In genomic region chr1:17547271-17547670, GRCh38 we compare ENCODE assay signal across 24 cellular contexts. TPM values are rescaled to one million over a fixed set of nuclear protein-coding genes. Genes with fewer than 3 reads are reported as not detected.
DNase-seq lines count a peak whose midpoint lies in the region; ATAC-seq and TF ChIP-seq lines count a peak whose summit lies in the region.
"Had no signal": no experiment of that assay in that cellular context is flagged by ENCODE, and none has a peak within 500 bp of the region (broad histone marks: within the 10 kb centered on the region; RNA-seq: fewer than 3 reads in every experiment).

No MANE protein-coding gene starts in this region.

- no peak overlapping the region for H4K91ac ChIP-seq in IMR-90 (ENCODE audit: insufficient read depth, low read depth, low read length)

- no peak overlapping the region for H3K18ac ChIP-seq in IMR-90 (ENCODE audit: low read depth, low read length)

- POLR2A ChIA-PET in IMR-90 (lab: Charles Lee; ENCODE audit: unreplicated experiment) = no interaction called here

- no peak overlapping the region for H2BK15ac ChIP-seq in IMR-90 (ENCODE audit: low read depth, low read length)

- TF ChIP-seq CTCF in IMR-90 (conservative IDR thresholded peaks at IDR 0.05; ENCODE audit: low read depth, low read length) (no peak), gastrocnemius medialis (IDR thresholded peaks at IDR 0.05 in 4 of 5, conservative IDR thresholded peaks at IDR 0.05 in 1 of 5) (no peak)

- no peak for TF ChIP-seq POLR2A in IMR-90 (IDR thresholded peaks at IDR 0.05; ENCODE audit: low read depth, low read length)
- no peak for TF ChIP-seq POLR2A in gastrocnemius medialis (IDR thresholded peaks at IDR 0.05)

- no peak overlapping the region for H2BK20ac ChIP-seq in IMR-90 (ENCODE audit: low read depth, low read length)

- WGBS in IMR-90 (ENCODE audit: extremely low coverage in 2 of 2, insufficient read length in 1 of 2), 2 experiments = no CpG with 5 or more reads among the region's 4 CpGs
- 11% methylated on average over 3 to 4 of the region's 4 CpGs for WGBS in ectodermal cell, 2 experiments

- no peaks in the 10 kb centered on the region for H3K27me3 ChIP-seq in IMR-90 (ENCODE audit: control insufficient read depth, insufficient read depth, low read length)
- no peaks in the 10 kb centered on the region for H3K27me3 ChIP-seq in ectodermal cell (ENCODE audit: control insufficient read depth, insufficient read depth, low read length, poor library complexity, severe bottlenecking)
- H3K27me3 ChIP-seq in layer of hippocampus (ENCODE audit: control insufficient read depth, insufficient read depth, low read length) = no peaks in the 10 kb centered on the region
- no peaks in the 10 kb centered on the region for H3K27me3 ChIP-seq in gastrocnemius medialis
- H3K27me3 ChIP-seq: BLaER1 treated with 17β-estradiol and CSF1 and Interleukin-3, amounts not matched to agents 10 nM and 100 nM; uterus had no signal

- no peak overlapping the region for H3K27ac ChIP-seq in IMR-90 (ENCODE audit: insufficient read depth, low read length)
- peak overlapping the region; percentile 11 for H3K27ac ChIP-seq in ectodermal cell (ENCODE audit: insufficient read depth, low read depth, low read length, poor library complexity, severe bottlenecking)
- H3K27ac ChIP-seq in layer of hippocampus (ENCODE audit: low read depth, low read length) = peak overlapping the region; percentile 67
- H3K27ac ChIP-seq in temporal lobe (ENCODE audit: low read depth, low read length) = peak overlapping the region; percentile 13
- no peak overlapping the region for H3K27ac ChIP-seq in gastrocnemius medialis
- H3K27ac ChIP-seq: BLaER1 treated with 17β-estradiol and CSF1 and Interleukin-3, amounts not matched to agents 10 nM and 100 nM; uterus had no signal

- peak overlapping the region; percentile 60; the same call in 1 of the 2 replicates for H2AK5ac ChIP-seq in IMR-90 (ENCODE audit: low read depth, low read length)

- H3K36me3 ChIP-seq in IMR-90 (ENCODE audit: control insufficient read depth, insufficient read depth, low read length) (no peaks in the 10 kb centered on the region), ectodermal cell (ENCODE audit: control insufficient read depth, insufficient read depth, low read length) (no peaks in the 10 kb centered on the region), gastrocnemius medialis (no peaks in the 10 kb centered on the region)
- H3K36me3 ChIP-seq: HAP-1, uterus had no signal

- H3K4me3 ChIP-seq in IMR-90 (ENCODE audit: insufficient read depth, low read depth, low read length) (no peak overlapping the region), ectodermal cell (ENCODE audit: insufficient read depth, low read depth, low read length) (no peak overlapping the region), gastrocnemius medialis (no peak overlapping the region)
- H3K4me3 ChIP-seq: BLaER1 treated with 17β-estradiol and CSF1 and Interleukin-3, amounts not matched to agents 10 nM and 100 nM; HAP-1; skin epidermis; uterus had no signal

- DNase-seq in IMR-90 (no peak), NCI-H1105 (lab: John Stamatoyannopoulos, UW) (no peak), gastrocnemius medialis (no peak)
- DNase-seq: activated CD4-positive, alpha-beta T cell treated with anti-CD3 and anti-CD28 coated beads, Interleukin-2, amount 50 U/mL, for 48 hours; activated CD4-positive, CD25-positive, alpha-beta regulatory T cell; activated CD8-positive, alpha-beta memory T cell treated with anti-CD3 and anti-CD28 coated beads, Interleukin-2, amount 50 U/mL, for 4 hours; activated naive CD8-positive, alpha-beta T cell treated with anti-CD3 and anti-CD28 coated beads for 36 hours; DND-41; effector memory CD4-positive, alpha-beta T cell; kidney glomerular epithelial cell; NCI-H2081; Right ventricle myocardium superior; T1000; uterus had no signal

- peaks cover 21% of the 10 kb centered on the region for H4K20me1 ChIP-seq in IMR-90 (ENCODE audit: insufficient read depth, low read length)

- TF ChIP-seq RAD21 in IMR-90 (IDR thresholded peaks at IDR 0.05; ENCODE audit: low read length) = no peak

- H3K4ac ChIP-seq in IMR-90 (ENCODE audit: low read depth, low read length) = 0 out of 2 replicates have a peak overlapping the region, but pooled peaks have one; percentile 8

- H2AFZ ChIP-seq in IMR-90 (replicated peaks; ENCODE audit: low read length, poor library complexity) = no peak overlapping the region

- no peak overlapping the region for H4K5ac ChIP-seq in IMR-90 (ENCODE audit: low read depth, low read length)

- in situ Hi-C loops in IMR-90 (cut with MboI; ENCODE audit: low sequenced_read_pairs) = no loop called here
- in situ Hi-C loops in gastrocnemius medialis (cut with MboI; ENCODE audit: low sequenced_read_pairs in 4 of 4) = loop anchor here in 1 of 4 donors (10.0 kb wide), 1 partner anchor 58 kb away; no protein-coding TSS in a partner anchor

- 0 out of 2 replicates have a peak overlapping the region, but pooled peaks have one; percentile 39 for H3K14ac ChIP-seq in IMR-90 (replicated peaks; ENCODE audit: low read depth, low read length)

- no peaks in the 10 kb centered on the region for H3K9me3 ChIP-seq in IMR-90 (ENCODE audit: control insufficient read depth, insufficient read depth, low read length)
- H3K9me3 ChIP-seq in ectodermal cell (ENCODE audit: control insufficient read depth, low read length) = no peaks in the 10 kb centered on the region
- H3K9me3 ChIP-seq in gastrocnemius medialis = no peaks in the 10 kb centered on the region
- H3K9me3 ChIP-seq: BLaER1 treated with 17β-estradiol and CSF1 and Interleukin-3, amounts not matched to agents 10 nM and 100 nM; HAP-1; uterus had no signal

- CTCF ChIA-PET in IMR-90 (lab: Yijun Ruan, JAX) = no interaction called here

- no TSS peak for BruUV-seq in IMR-90 (replicated peaks; lab: Mats Ljungman, UMichigan)

- no peak overlapping the region for H3K56ac ChIP-seq in IMR-90 (ENCODE audit: extremely low read depth, insufficient read depth, low read length)

- ATAC-seq in IMR-90 (ENCODE audit: low read depth) = no peak
- no peak for ATAC-seq in gastrocnemius medialis
- ATAC-seq in HG03520 (IDR thresholded peaks at IDR 0.05; ENCODE audit: unreplicated experiment) = no peak
- ATAC-seq in GM21717 (IDR thresholded peaks at IDR 0.05; ENCODE audit: unreplicated experiment) = no peak
- ATAC-seq: esophagus mucosa had no signal

- no peak overlapping the region for H4K8ac ChIP-seq in IMR-90 (ENCODE audit: low read depth in 2 of 2, low read length in 2 of 2)

- no peak overlapping the region for H3K23ac ChIP-seq in IMR-90 (ENCODE audit: low read depth, low read length)

- no peak overlapping the region for H2AK9ac ChIP-seq in IMR-90 (replicated peaks; ENCODE audit: low read depth, low read length, poor library complexity)

- H2BK5ac ChIP-seq in IMR-90 (ENCODE audit: low read depth, low read length, poor library complexity, severe bottlenecking) = no peak overlapping the region

- H3K9ac ChIP-seq in IMR-90 (ENCODE audit: low read depth, low read length) = no peak overlapping the region
- H3K9ac ChIP-seq: BLaER1 treated with 17β-estradiol and CSF1 and Interleukin-3, amounts not matched to agents 10 nM and 100 nM had no signal

- H3K9me1 ChIP-seq in IMR-90 (ENCODE audit: insufficient read depth, low read length) = peaks cover 26% of the 10 kb centered on the region

- intact Hi-C loops in IMR-90 (cut with micrococcal nuclease) (no loop called here), gastrocnemius medialis (cut with DNase I; ENCODE audit: low total_unique reads) (no loop called here)

- no peak overlapping the region for H3K4me2 ChIP-seq in IMR-90 (ENCODE audit: low read depth, low read length)

- H3K4me1 ChIP-seq in IMR-90 (ENCODE audit: control insufficient read depth, insufficient read depth, low read length) = peaks cover 21% of the 10 kb centered on the region
- H3K4me1 ChIP-seq in ectodermal cell (ENCODE audit: control insufficient read depth, insufficient read depth, low read length) = peaks cover 30% of the 10 kb centered on the region
- H3K4me1 ChIP-seq in gastrocnemius medialis = peaks cover 24 to 28% of the 10 kb centered on the region in 2 donors
- H3K4me1 ChIP-seq: HAP-1 had no signal

- H2BK120ac ChIP-seq in IMR-90 (ENCODE audit: low read depth, low read length) = no peak overlapping the region

- dilution Hi-C loops in IMR-90 (cut with HindIII; ENCODE audit: low sequenced_read_pairs, unreplicated experiment) = no loop called here

- peaks cover 23 to 74% of the 10 kb centered on the region in 2 experiments for H3K79me1 ChIP-seq in IMR-90 (ENCODE audit: low read depth in 1 of 2, low read length in 2 of 2)

TF ChIP-seq in IMR-90, 13 proteins besides CTCF, POLR2A, EP300 and RAD21:
- no peak for TF ChIP-seq RFX5 (IDR thresholded peaks at IDR 0.05; ENCODE audit: low read depth, low read length)
- TF ChIP-seq USF2 (IDR thresholded peaks at IDR 0.05; ENCODE audit: low read depth, low read length) = no peak
- no peak for TF ChIP-seq CHD1 (IDR thresholded peaks at IDR 0.05; ENCODE audit: low read depth, low read length)

RNA-seq across cellular contexts. Expression of gene ARHGEF10L, which starts 7.8 kb away (rescaled TPM):
- 4.8 and 5.0 TPM in 2 replicates for total RNA-seq in IMR-90 (2012; rRNA removed)
- 12.4 and 14.5 TPM in 2 replicates for polyA plus RNA-seq in IMR-90 (2012; rRNA removed)
- 7.7 and 12.8 TPM in 2 replicates for polyA plus RNA-seq in IMR-90 (2012; cell fraction: cytosol; rRNA removed)
- 23.3 and 59.8 TPM in 2 replicates for polyA plus RNA-seq in IMR-90 (2012; cell fraction: nucleus; rRNA removed; ENCODE audit: low replicate concordance)
- polyA plus RNA-seq in ectodermal cell (2013, experiment 1 of 4) = 19.5 TPM
- 18.1 TPM for polyA plus RNA-seq in ectodermal cell (2013, experiment 2 of 4)
- 17.0 TPM for polyA plus RNA-seq in ectodermal cell (2013, experiment 3 of 4)
- 16.1 TPM for polyA plus RNA-seq in ectodermal cell (2013, experiment 4 of 4)
- 20.9 TPM for total RNA-seq in temporal lobe
- 100 to 1,000 TPM in 1 of 4 donors, 10 to 100 TPM in 3; 21.2 to 111 (median 73.8) TPM for total RNA-seq in gastrocnemius medialis
- total RNA-seq: activated naive CD8-positive, alpha-beta T cell treated with anti-CD3 and anti-CD28 coated beads for 36 hours had no signal
- polyA plus RNA-seq: IgD-negative memory B cell had no signal

Comparison
In these comparisons a context has a peak if more than half of its experiments do, and no peak if none do; other contexts are left out.
1. H3K27ac ChIP-seq: peak in ectodermal cell (single experiment), layer of hippocampus (single experiment) and temporal lobe (single experiment); none in IMR-90 (single experiment) and gastrocnemius medialis (0 of 4).